8 cellular contexts compared by ENCODE assay signal in genomic region chr19:18954094-18954493, GRCh38. TPM values are rescaled to one million over a fixed set of nuclear protein-coding genes. Genes with fewer than 3 reads are reported as not detected.
"Had no signal": no experiment of that assay in that cellular context is flagged by ENCODE, and none has a peak within 500 bp of the region (broad histone marks: within the 10 kb centered on the region; RNA-seq: fewer than 3 reads in every experiment).

No MANE protein-coding gene starts in this region.

- H3K27ac ChIP-seq: HL-60, KMS-11 had no signal

- H3K4me2 ChIP-seq: GM23338, KMS-11 had no signal

- ATAC-seq: GM23338 had no signal

- DNase-seq: H9, HCEC 1CT, HFFc6, KBM-7 had no signal

- H3K4me1 Mint-ChIP-seq: GM23338, H9 had no signal

- H3K4me3 Mint-ChIP-seq: GM23338, H9, HFFc6, IgD-negative memory B cell had no signal

- H3K9me3 Mint-ChIP-seq: HFFc6 had no signal

- H3K9ac ChIP-seq: KMS-11 had no signal

- H2AFZ ChIP-seq: GM23338 had no signal

- H3K4me3 ChIP-seq: GM23338 had no signal

- H3K27ac Mint-ChIP-seq: GM23338, HFFc6, IgD-negative memory B cell had no signal

RNA-seq across cellular contexts. Expression of gene CERS1, which starts 58.1 kb away (rescaled TPM):
- polyA plus RNA-seq: IgD-negative memory B cell had no signal
